ENCODE assay signal across 18 cellular contexts in genomic region chr1:78038491-78038939, GRCh38. TPM values are rescaled to one million over a fixed set of nuclear protein-coding genes. Genes with fewer than 3 reads are reported as not detected.
DNase-seq lines count a peak whose midpoint lies in the region; ATAC-seq and TF ChIP-seq lines count a peak whose summit lies in the region.
"Had no signal": no experiment of that assay in that cellular context is flagged by ENCODE, and none has a peak within 500 bp of the region (broad histone marks: within the 10 kb centered on the region; RNA-seq: fewer than 3 reads in every experiment).

No MANE protein-coding gene starts in this region.

- H3K27me3 ChIP-seq in brain microvascular endothelial cell (replicated peaks) = no peaks in the 10 kb centered on the region
- no peaks in the 10 kb centered on the region for H3K27me3 ChIP-seq in left lung
- H3K27me3 ChIP-seq: heart right ventricle had no signal

- intact Hi-C loops in left lung (cut with DNase I) = no loop called here
- intact Hi-C loops in lower leg skin (cut with DNase I; ENCODE audit: low total_unique reads) = no loop called here

- H3K4me1 ChIP-seq in left lung = no peaks in the 10 kb centered on the region

- no peak for TF ChIP-seq CTCF in brain microvascular endothelial cell (IDR thresholded peaks at IDR 0.05; ENCODE audit: low read depth, low read length, missing control alignments)
- no peak for TF ChIP-seq CTCF in left lung (IDR thresholded peaks at IDR 0.05)
- TF ChIP-seq CTCF in lower leg skin (IDR thresholded peaks at IDR 0.05) = no peak

- ATAC-seq in left lung (peak; percentile 56), HG02981 (IDR thresholded peaks at IDR 0.05; ENCODE audit: unreplicated experiment) (no peak)
- ATAC-seq: heart right ventricle had no signal

- H3K27ac ChIP-seq in brain microvascular endothelial cell = peak overlapping the region; percentile 57
- H3K27ac ChIP-seq in left lung = peak overlapping the region; percentile 8 to 58
- H3K27ac ChIP-seq: heart right ventricle had no signal

- no peaks in the 10 kb centered on the region for H3K36me3 ChIP-seq in brain microvascular endothelial cell (replicated peaks)
- no peaks in the 10 kb centered on the region for H3K36me3 ChIP-seq in left lung
- H3K36me3 ChIP-seq: heart right ventricle had no signal

- H3K4me3 ChIP-seq in brain microvascular endothelial cell (ENCODE audit: low read depth, low read length) (no peak overlapping the region), left lung (no peak overlapping the region), lower leg skin (ENCODE audit: low read depth, poor library complexity, severe bottlenecking) (no peak overlapping the region)
- H3K4me3 ChIP-seq: heart right ventricle had no signal

- in situ Hi-C loops in brain microvascular endothelial cell (cut with HindIII; ENCODE audit: low pct_ligation_motif_present, low sequenced_read_pairs) = no loop called here

- H3K9me3 ChIP-seq in left lung = no peaks in the 10 kb centered on the region
- H3K9me3 ChIP-seq: heart right ventricle had no signal

- peak; percentile 57 for DNase-seq in EH (ENCODE audit: low read depth)
- peak; percentile 71 for DNase-seq in M059J (ENCODE audit: low read depth)
- DNase-seq in brain microvascular endothelial cell = no peak
- DNase-seq in left lung = no peak
- no peak for DNase-seq in stimulated activated CD4-positive, alpha-beta T cell treated with anti-CD3 and anti-CD28 coated beads, Interleukin-15, amount 100 ng/mL, for 24 hours
- no peak for DNase-seq in SKM-1 treated with dmso at 0.1 percent for 144 hours (lab: John Stamatoyannopoulos, UW; ENCODE audit: unreplicated experiment)
- DNase-seq in lower leg skin (ENCODE audit: low spot score in 2 of 2) = no peak
- DNase-seq: activated CD4-positive, alpha-beta T cell treated with anti-CD3 and anti-CD28 coated beads, Interleukin-2, amount 10 ng/mL, durations not matched to agents 7 days and 5 days; activated T-cell treated with anti-CD3 and anti-CD28 coated beads, Interleukin-2, amount 50 U/mL, for 1 hour; CD4-positive, alpha-beta T cell; cerebellar nuclear complex; GDM1; heart right ventricle; Karpas-422; NCI-H187; Right ventricle myocardium superior; stimulated activated CD4-positive, alpha-beta T cell treated with anti-CD3 and anti-CD28 coated beads, Interleukin-12 subunit alpha, Interleukin-12 subunit beta, amount 100 ng/mL, for 4 hours had no signal

- no peak for TF ChIP-seq POLR2A in lower leg skin (IDR thresholded peaks at IDR 0.05)

RNA-seq across cellular contexts. Expression of gene GIPC2, which starts 7.3 kb away (rescaled TPM):
- 1.0 and 1.7 TPM in 2 replicates for total RNA-seq in M059J (2014; rRNA removed; shearing (Covaris generic))
- 1 to 10 TPM; 1.2 to 2.2 TPM for total RNA-seq in left lung
- 10 to 100 TPM in 1 of 4 donors, 1 to 10 TPM in 3; 3.0 to 12.3 (median 6.4) TPM for total RNA-seq in lower leg skin
- total RNA-seq: CD4-positive, alpha-beta T cell had no signal

RNA-seq across cellular contexts. Expression of gene DNAJB4, which starts 33.8 kb away (rescaled TPM):
- 72.1 and 75.9 TPM in 2 replicates for total RNA-seq in M059J (2014; rRNA removed; shearing (Covaris generic))
- total RNA-seq in left lung (10 to 100 TPM; 29.8 to 45.6 TPM), lower leg skin (10 to 100 TPM in 3 of 4 donors, 1 to 10 TPM in 1; 9.3 to 15.5 (median 13.6) TPM)

RNA-seq across cellular contexts. Expression of gene FUBP1, which starts 59.6 kb away (rescaled TPM):
- 77.7 and 101 TPM in 2 replicates for total RNA-seq in M059J (2014; rRNA removed; shearing (Covaris generic))
- 10 to 100 TPM; 95.4 to 97.4 TPM for total RNA-seq in left lung
- 100 to 1,000 TPM in 1 of 4 donors, 10 to 100 TPM in 3; 48.7 to 105 (median 58.9) TPM for total RNA-seq in lower leg skin

Comparison
In these comparisons a context has a peak if more than half of its experiments do, and no peak if none do; other contexts are left out.
1. DNase-seq: peak in EH (single experiment) and M059J (single experiment); none in brain microvascular endothelial cell (single experiment), left lung (0 of 2), stimulated activated CD4-positive, alpha-beta T cell treated with anti-CD3 and anti-CD28 coated beads, Interleukin-15, amount 100 ng/mL, for 24 hours (single experiment), SKM-1 treated with dmso at 0.1 percent for 144 hours (single experiment) and lower leg skin (0 of 2).